Comparison of ENCODE assay signal across 8 cellular contexts in genomic region chr12:6567112-6567680, GRCh38. TPM values are rescaled to one million over a fixed set of nuclear protein-coding genes. Genes with fewer than 3 reads are reported as not detected.
DNase-seq lines count a peak whose midpoint lies in the region; ATAC-seq and TF ChIP-seq lines count a peak whose summit lies in the region.
"Had no signal": no experiment of that assay in that cellular context is flagged by ENCODE, and none has a peak within 500 bp of the region (broad histone marks: within the 10 kb centered on the region; RNA-seq: fewer than 3 reads in every experiment).

No MANE protein-coding gene starts in this region.

- TF ChIP-seq CTCF in HFFc6 (IDR thresholded peaks at IDR 0.05) (no peak), glutamatergic neuron (IDR thresholded peaks at IDR 0.05; ENCODE audit: partially characterized antibody, unreplicated experiment) (no peak), GM20000 (IDR thresholded peaks at IDR 0.05; ENCODE audit: extremely low read depth, missing control alignments) (no peak)

- H3K36me3 Mint-ChIP-seq in HFFc6 (ENCODE audit: low read depth) (peaks cover 60% of the 10 kb centered on the region), T-cell (peaks cover 42% of the 10 kb centered on the region), glutamatergic neuron (ENCODE audit: unreplicated experiment) (no peaks in the 10 kb centered on the region)

- POLR2A ChIA-PET in T-cell (lab: Charles Lee): interaction anchor here in 1 of 2 donors (0.6 kb wide), 1 partner anchor 46 kb away, joined by 4 read pairs; no protein-coding TSS in a partner anchor

- DNase-seq in HFFc6 (no peak), T-cell (no peak), glutamatergic neuron (no peak), GM20000 (ENCODE audit: low spot score) (no peak), NCI-H2196 (lab: John Stamatoyannopoulos, UW; ENCODE audit: unreplicated experiment) (no peak)
- DNase-seq in stimulated activated naive CD8-positive, alpha-beta T cell treated with anti-CD3 and anti-CD28 coated beads, Interleukin-15, amount 100 ng/mL, for 72 hours: no peak
- DNase-seq: T-helper 9 cell had no signal

- peaks cover 3% of the 10 kb centered on the region; the same call in 1 of the 2 replicates for H3K9me3 Mint-ChIP-seq in HFFc6
- no peaks in the 10 kb centered on the region for H3K9me3 Mint-ChIP-seq in T-cell
- H3K9me3 Mint-ChIP-seq in glutamatergic neuron (ENCODE audit: unreplicated experiment): peaks cover 9% of the 10 kb centered on the region
- no peaks in the 10 kb centered on the region for H3K9me3 Mint-ChIP-seq in stimulated activated naive CD8-positive, alpha-beta T cell treated with anti-CD3 and anti-CD28 coated beads, Interleukin-15, amount 100 ng/mL, for 72 hours

- H3K4me3 Mint-ChIP-seq in HFFc6 (peak overlapping the region; percentile 100), T-cell (peak overlapping the region; percentile 97 to 100 (median 100)), glutamatergic neuron (ENCODE audit: unreplicated experiment) (peak overlapping the region; percentile 100)
- peak overlapping the region; percentile 97 to 100 for H3K4me3 Mint-ChIP-seq in stimulated activated naive CD8-positive, alpha-beta T cell treated with anti-CD3 and anti-CD28 coated beads, Interleukin-15, amount 100 ng/mL, for 72 hours

- CTCF ChIA-PET in T-cell (lab: Charles Lee): interaction anchor here (0.6 to 1.2 kb wide), 3 partner anchors 30 to 205 kb away, joined by 3 to 5 read pairs (median 3); no protein-coding TSS in a partner anchor

- H3K27ac Mint-ChIP-seq in HFFc6 (peak overlapping the region; percentile 99), T-cell (peak overlapping the region; percentile 99), glutamatergic neuron (ENCODE audit: unreplicated experiment) (peak overlapping the region; percentile 74)
- H3K27ac Mint-ChIP-seq in stimulated activated naive CD8-positive, alpha-beta T cell treated with anti-CD3 and anti-CD28 coated beads, Interleukin-15, amount 100 ng/mL, for 72 hours: peak overlapping the region; percentile 3 to 99

- ATAC-seq in T-cell (replicated peaks in 1 of 4): no peak
- ATAC-seq in stimulated activated naive CD8-positive, alpha-beta T cell treated with anti-CD3 and anti-CD28 coated beads, Interleukin-15, amount 100 ng/mL, for 72 hours: no peak
- ATAC-seq in GM18873 (IDR thresholded peaks at IDR 0.05; ENCODE audit: low FRiP score, unreplicated experiment): no peak

- H3K4me1 Mint-ChIP-seq in HFFc6 (ENCODE audit: low read depth) (peaks cover 19% of the 10 kb centered on the region), T-cell (peaks cover 54 to 58% (median 56%) of the 10 kb centered on the region in 3 donors), glutamatergic neuron (ENCODE audit: low read depth, unreplicated experiment) (peaks cover 19% of the 10 kb centered on the region)
- peaks cover 54% of the 10 kb centered on the region for H3K4me1 Mint-ChIP-seq in stimulated activated naive CD8-positive, alpha-beta T cell treated with anti-CD3 and anti-CD28 coated beads, Interleukin-15, amount 100 ng/mL, for 72 hours

- H3K27me3 Mint-ChIP-seq in HFFc6 (ENCODE audit: insufficient read depth): peaks cover 9% of the 10 kb centered on the region
- no peaks in the 10 kb centered on the region for H3K27me3 Mint-ChIP-seq in T-cell
- peaks cover 9% of the 10 kb centered on the region for H3K27me3 Mint-ChIP-seq in glutamatergic neuron (ENCODE audit: unreplicated experiment)
- H3K27me3 Mint-ChIP-seq in stimulated activated naive CD8-positive, alpha-beta T cell treated with anti-CD3 and anti-CD28 coated beads, Interleukin-15, amount 100 ng/mL, for 72 hours: no peaks in the 10 kb centered on the region

RNA-seq across cellular contexts. Expression of gene NOP2, which starts 0.9 kb away (rescaled TPM):
- total RNA-seq in HFFc6 (2021; fragmentation: NEBNext Ultra II Directional; extraction: Animal tissue kit (Norgen Biotek cat#: 25700)): 10 to 100 TPM; 39.5 to 60.5 (median 42.6) TPM
- 100 to 1,000 TPM in 1 of 5 donors, 10 to 100 TPM in 4; 69.6 to 107 (median 93.1) TPM for total RNA-seq in T-cell
- total RNA-seq in glutamatergic neuron (ENCODE audit: unreplicated experiment): 53.5 TPM

RNA-seq across cellular contexts. Expression of gene IFFO1, which starts 11.4 kb away (rescaled TPM):
- total RNA-seq in HFFc6 (2021; fragmentation: NEBNext Ultra II Directional; extraction: Animal tissue kit (Norgen Biotek cat#: 25700)): 10 to 100 TPM; 25.9 to 35.6 (median 29.2) TPM
- total RNA-seq in T-cell (10 to 100 TPM; 30.4 to 59.8 (median 59.7) TPM), glutamatergic neuron (ENCODE audit: unreplicated experiment) (50.3 TPM)

RNA-seq across cellular contexts. Expression of gene GAPDH, which starts 32.9 kb away (rescaled TPM):
- total RNA-seq in HFFc6 (2021; fragmentation: NEBNext Ultra II Directional; extraction: Animal tissue kit (Norgen Biotek cat#: 25700)): 1,000 to 10,000 TPM; 6,263 to 7,539 (median 6,900) TPM
- total RNA-seq in T-cell (100 to 1,000 TPM; 500 to 643 (median 605) TPM), glutamatergic neuron (ENCODE audit: unreplicated experiment) (2,124 TPM)

RNA-seq across cellular contexts. Expression of gene CHD4, which starts 40.0 kb away (rescaled TPM):
- total RNA-seq in HFFc6 (2021; fragmentation: NEBNext Ultra II Directional; extraction: Animal tissue kit (Norgen Biotek cat#: 25700)): 100 to 1,000 TPM; 167 to 193 (median 183) TPM
- total RNA-seq in T-cell: 100 to 1,000 TPM; 236 to 392 (median 258) TPM
- total RNA-seq in glutamatergic neuron (ENCODE audit: unreplicated experiment): 957 TPM
